ENCODE assay signal across 20 cellular contexts in genomic region chr6:22332726-22333125, GRCh38. TPM values are rescaled to one million over a fixed set of nuclear protein-coding genes. Genes with fewer than 3 reads are reported as not detected.
A peak's percentile ranks its signal among the peaks of the same experiment; 100 is the strongest.
DNase-seq lines count a peak whose midpoint lies in the region; ATAC-seq, FAIRE-seq and TF ChIP-seq lines count a peak whose summit lies in the region.
"Had no signal": no experiment of that assay in that cellular context is flagged by ENCODE, and none has a peak within 500 bp of the region (broad histone marks: within the 10 kb centered on the region; RNA-seq: fewer than 3 reads in every experiment).

No MANE protein-coding gene starts in this region.

- TF ChIP-seq RAD21 in SK-N-SH (IDR thresholded peaks at IDR 0.05; ENCODE audit: low read length): no peak

- no peak overlapping the region for H3K4me3 Mint-ChIP-seq in WTC11
- H3K4me3 Mint-ChIP-seq: CD8-positive, alpha-beta T cell; IgD-negative memory B cell had no signal

- POLR2A ChIA-PET in WTC11 (lab: Charles Lee) (no interaction called here), SK-N-SH (lab: Yijun Ruan, JAX) (no interaction called here)

- peak overlapping the region; percentile 3; the same call in 1 of the 2 replicates for H3K27ac Mint-ChIP-seq in WTC11
- H3K27ac Mint-ChIP-seq: CD8-positive, alpha-beta T cell; IgD-negative memory B cell had no signal

- TF ChIP-seq CTCF in WTC11 (IDR thresholded peaks at IDR 0.05) (no peak), smooth muscle cell (IDR thresholded peaks at IDR 0.05; ENCODE audit: borderline replicate concordance, insufficient read depth, poor library complexity, severe bottlenecking) (no peak), SK-N-SH (IDR thresholded peaks at IDR 0.05) (no peak)

- FAIRE-seq in small intestine (lab: Jason Lieb, UNC): no peak

- no peaks in the 10 kb centered on the region for H3K79me2 ChIP-seq in smooth muscle cell (ENCODE audit: low read depth)
- H3K79me2 ChIP-seq in SK-N-SH (ENCODE audit: insufficient read depth): no peaks in the 10 kb centered on the region

- CTCF ChIA-PET in WTC11 (lab: Charles Lee): no interaction called here
- CTCF ChIA-PET in SK-N-SH (lab: Yijun Ruan, JAX): no interaction called here

- H3K27me3 ChIP-seq in smooth muscle cell (ENCODE audit: low read depth) (no peaks in the 10 kb centered on the region), small intestine (ENCODE audit: control insufficient read depth in 2 of 2, insufficient read depth in 2 of 2, low read length in 2 of 2) (no peaks in the 10 kb centered on the region), SK-N-SH (ENCODE audit: insufficient read depth) (no peaks in the 10 kb centered on the region)

- H3F3A ChIP-seq in smooth muscle cell (ENCODE audit: low read depth) (no peaks in the 10 kb centered on the region), SK-N-SH (replicated peaks; ENCODE audit: insufficient read depth) (peaks cover 7% of the 10 kb centered on the region)

- H3K27ac ChIP-seq in smooth muscle cell (ENCODE audit: low read depth) (no peak overlapping the region), small intestine (ENCODE audit: low read depth in 1 of 2, low read length in 1 of 2) (no peak overlapping the region), SK-N-SH (ENCODE audit: low read depth in 2 of 2, low read length in 1 of 2) (no peak overlapping the region)
- H3K27ac ChIP-seq: 22Rv1, PC-9 had no signal

- ATAC-seq in WTC11 (no peak), esophagus mucosa (peak; percentile 93), HG03565 (IDR thresholded peaks at IDR 0.05; ENCODE audit: unreplicated experiment) (no peak)
- ATAC-seq: CD8-positive, alpha-beta T cell had no signal

- H3K4me2 ChIP-seq in smooth muscle cell: peak overlapping the region; percentile 6
- H3K4me2 ChIP-seq in SK-N-SH: no peak overlapping the region
- H3K4me2 ChIP-seq: PC-9 had no signal

- no peaks in the 10 kb centered on the region for H3K9me3 Mint-ChIP-seq in WTC11
- H3K9me3 Mint-ChIP-seq: CD8-positive, alpha-beta T cell had no signal

- H3K36me3 ChIP-seq in smooth muscle cell (ENCODE audit: low read depth) (no peaks in the 10 kb centered on the region), small intestine (ENCODE audit: control insufficient read depth in 2 of 2, insufficient read depth in 2 of 2, low read length in 2 of 2) (no peaks in the 10 kb centered on the region), SK-N-SH (replicated peaks in 1 of 2; ENCODE audit: control insufficient read depth in 1 of 2, insufficient read depth in 2 of 2, low read length in 1 of 2) (no peaks in the 10 kb centered on the region)
- H3K36me3 ChIP-seq: HAP-1 had no signal

- H3K36me3 Mint-ChIP-seq in WTC11: no peaks in the 10 kb centered on the region
- H3K36me3 Mint-ChIP-seq: CD8-positive, alpha-beta T cell; IgD-negative memory B cell had no signal

- H3K4me1 ChIP-seq in smooth muscle cell (ENCODE audit: low read depth) (peaks cover 6% of the 10 kb centered on the region), small intestine (ENCODE audit: control insufficient read depth in 2 of 2, insufficient read depth in 1 of 2, low read depth in 1 of 2, low read length in 1 of 2) (no peaks in the 10 kb centered on the region), SK-N-SH (ENCODE audit: control insufficient read depth in 1 of 2, insufficient read depth in 2 of 2, low read depth in 1 of 2, low read length in 1 of 2) (peaks cover 0 to 11% of the 10 kb centered on the region in 2 experiments; a peak in 2 of 4 replicates)
- H3K4me1 ChIP-seq: HAP-1 had no signal

- no peak for TF ChIP-seq EP300 in SK-N-SH (IDR thresholded peaks at IDR 0.05; ENCODE audit: borderline replicate concordance in 1 of 2, low read depth in 1 of 2, low read length in 1 of 2)

- H3K9me2 ChIP-seq in SK-N-SH: no peaks in the 10 kb centered on the region

- H3K9me3 ChIP-seq in smooth muscle cell (replicated peaks; ENCODE audit: low read depth) (no peaks in the 10 kb centered on the region), small intestine (ENCODE audit: control insufficient read depth, low read depth) (no peaks in the 10 kb centered on the region), SK-N-SH (no peaks in the 10 kb centered on the region)
- H3K9me3 ChIP-seq: HAP-1 had no signal

- H3K27me3 Mint-ChIP-seq in WTC11 (ENCODE audit: low read depth): no peaks in the 10 kb centered on the region
- H3K27me3 Mint-ChIP-seq: IgD-negative memory B cell had no signal

- H2AFZ ChIP-seq in smooth muscle cell (ENCODE audit: low read depth) (no peak overlapping the region), SK-N-SH (ENCODE audit: low read depth) (no peak overlapping the region)

- H3K4me3 ChIP-seq in smooth muscle cell (no peak overlapping the region), small intestine (ENCODE audit: low read depth in 1 of 2, low read length in 2 of 2) (no peak overlapping the region), SK-N-SH (ENCODE audit: low read depth in 2 of 2, low read length in 1 of 2) (no peak overlapping the region)
- H3K4me3 ChIP-seq: HAP-1, PC-9 had no signal

- H3K9ac ChIP-seq in smooth muscle cell (ENCODE audit: low read depth) (no peak overlapping the region), SK-N-SH (no peak overlapping the region)

- peaks cover 10% of the 10 kb centered on the region for H3K4me1 Mint-ChIP-seq in WTC11
- H3K4me1 Mint-ChIP-seq: IgD-negative memory B cell had no signal

- WGBS in smooth muscle cell (ENCODE audit: low lambda C conversion rate): 44% methylated on average over 4 of the region's 4 CpGs
- 74 to 79% (median 78%) methylated on average over 4 of the region's 4 CpGs for WGBS in small intestine, 3 donors
- WGBS in SK-N-SH (ENCODE audit: low lambda C conversion rate): 93% methylated on average over 4 of the region's 4 CpGs

- H4K20me1 ChIP-seq in smooth muscle cell (ENCODE audit: low read depth) (no peaks in the 10 kb centered on the region), SK-N-SH (ENCODE audit: insufficient read depth) (no peaks in the 10 kb centered on the region)

- peak; percentile 16 for DNase-seq in DMS53 (lab: John Stamatoyannopoulos, UW)
- no peak for DNase-seq in DMS53 treated with DMSO at 0.1 percent for 48 hours (lab: John Stamatoyannopoulos, UW; ENCODE audit: unreplicated experiment)
- no peak for DNase-seq in WTC11 (ENCODE audit: low spot score)
- no peak for DNase-seq in smooth muscle cell (lab: John Stamatoyannopoulos, UW; ENCODE audit: unreplicated experiment)
- DNase-seq in small intestine: no peak
- no peak for DNase-seq in SK-N-SH
- DNase-seq: CD8-positive, alpha-beta T cell; DMS 273 treated with DMSO at 0.1 percent for 48 hours; EL; Kasumi-1; NCI-H187 treated with DMSO at 0.1 percent for 48 hours; NCI-H748 treated with DMSO at 0.1 percent for 48 hours; PC-9 had no signal

TF ChIP-seq in WTC11, 78 proteins besides CTCF, POLR2A, EP300 and RAD21 (continues in another document):
- TF ChIP-seq CDX4 (CRISPR knock-in tag; IDR thresholded peaks at IDR 0.05; ENCODE audit: borderline replicate concordance) (no peak), ZNF138 (CRISPR knock-in tag; conservative IDR thresholded peaks at IDR 0.05) (no peak), ESRRA (CRISPR knock-in tag; IDR thresholded peaks at IDR 0.05; ENCODE audit: borderline replicate concordance) (no peak), ZSCAN18 (CRISPR knock-in tag; IDR thresholded peaks at IDR 0.05) (no peak), CBFB (CRISPR knock-in tag; IDR thresholded peaks at IDR 0.05; ENCODE audit: low read depth) (no peak)

TF ChIP-seq in SK-N-SH, 30 proteins besides CTCF, POLR2A, EP300 and RAD21:
- no peak for TF ChIP-seq RCOR1 (IDR thresholded peaks at IDR 0.05; ENCODE audit: low read length)
- TF ChIP-seq SIN3A (IDR thresholded peaks at IDR 0.05; ENCODE audit: borderline replicate concordance, low read depth, low read length): no peak
- TF ChIP-seq RFX5 (IDR thresholded peaks at IDR 0.05; ENCODE audit: low read length): no peak
- no peak for TF ChIP-seq GABPA (IDR thresholded peaks at IDR 0.05; ENCODE audit: low read depth)
- TF ChIP-seq MEF2A (IDR thresholded peaks at IDR 0.05; ENCODE audit: borderline replicate concordance, low read depth): no peak

RNA-seq across cellular contexts. Expression of gene PRL, which starts 35.9 kb away (rescaled TPM):
- total RNA-seq in WTC11 (2021) (not detected in 3 replicates), esophagus mucosa (not detected), smooth muscle cell (not detected in 2 replicates)
- polyA plus RNA-seq in smooth muscle cell (0.26 TPM in 1 of 2 replicates, not detected in the other), small intestine (not detected), SK-N-SH (2012; rRNA removed) (not detected in 2 replicates)
- polyA plus RNA-seq in SK-N-SH (2012; cell fraction: cytosol; rRNA removed): not detected in 2 replicates
- not detected in 2 replicates for polyA plus RNA-seq in SK-N-SH (2012; cell fraction: nucleus; rRNA removed)
- total RNA-seq: HT1080, PC-9 had no signal
- polyA plus RNA-seq: BJ, IgD-negative memory B cell had no signal
